ENCODE assay signal across 8 cellular contexts in genomic region chr2:437772-438393, GRCh38.
DNase-seq lines count a peak whose midpoint lies in the region; ATAC-seq and TF ChIP-seq lines count a peak whose summit lies in the region.

No MANE protein-coding gene starts in this region.

- in situ Hi-C loops in GM13976 (cut with MboI; ENCODE audit: low sequenced_read_pairs, unreplicated experiment) = no loop called here

- H3K27me3 Mint-ChIP-seq in stimulated activated naive B cell treated with anti-CD40 and anti-IgM and Interleukin-4, amounts not matched to agents 10 μg/mL and 1 μg/mL and 100 μg/mL, for 72 hours = no peaks in the 10 kb centered on the region

- no peak for TF ChIP-seq CTCF in GM13976 (IDR thresholded peaks at IDR 0.05; ENCODE audit: borderline replicate concordance, control extremely low read depth, extremely low read depth, insufficient read depth, missing control alignments)

- peaks cover 28 to 48% of the 10 kb centered on the region in 2 donors for H3K4me1 Mint-ChIP-seq in stimulated activated naive B cell treated with anti-CD40 and anti-IgM and Interleukin-4, amounts not matched to agents 10 μg/mL and 1 μg/mL and 100 μg/mL, for 72 hours

- no peaks in the 10 kb centered on the region for H3K9me3 Mint-ChIP-seq in stimulated activated naive B cell treated with anti-CD40 and anti-IgM and Interleukin-4, amounts not matched to agents 10 μg/mL and 1 μg/mL and 100 μg/mL, for 72 hours

- peak overlapping the region; percentile 24 for H3K27ac ChIP-seq in KOPT-K1 (ENCODE audit: low read depth, low read length, poor library complexity, severe bottlenecking)

- H3K27ac Mint-ChIP-seq in stimulated activated naive B cell treated with anti-CD40 and anti-IgM and Interleukin-4, amounts not matched to agents 10 μg/mL and 1 μg/mL and 100 μg/mL, for 72 hours = peak overlapping the region; percentile 51

- H3K9me3 ChIP-seq in KOPT-K1 (ENCODE audit: insufficient read depth, low read length, poor library complexity, severe bottlenecking) = no peaks in the 10 kb centered on the region

- DNase-seq in GM13976 (ENCODE audit: low spot score) = peak; percentile 78
- peak; percentile 52 for DNase-seq in T-helper 22 cell (ENCODE audit: low read depth)
- DNase-seq in cerebellum (ENCODE audit: low spot score) = peak; percentile 90
- DNase-seq in stimulated activated naive B cell treated with anti-CD40 and anti-IgM and Interleukin-4, amounts not matched to agents 10 μg/mL and 1 μg/mL and 100 μg/mL, for 72 hours = peak; percentile 69
- DNase-seq in nucleus accumbens (lab: John Stamatoyannopoulos, UW) = no peak
- no peak for DNase-seq in NCI-H446 (lab: John Stamatoyannopoulos, UW)

- H3K36me3 Mint-ChIP-seq in stimulated activated naive B cell treated with anti-CD40 and anti-IgM and Interleukin-4, amounts not matched to agents 10 μg/mL and 1 μg/mL and 100 μg/mL, for 72 hours = no peaks in the 10 kb centered on the region

- peak overlapping the region; percentile 81 to 83 for H3K4me3 Mint-ChIP-seq in stimulated activated naive B cell treated with anti-CD40 and anti-IgM and Interleukin-4, amounts not matched to agents 10 μg/mL and 1 μg/mL and 100 μg/mL, for 72 hours

- peak; percentile 97 for ATAC-seq in GM21619 (IDR thresholded peaks at IDR 0.05; ENCODE audit: unreplicated experiment)
- peak; percentile 99 to 100 for ATAC-seq in stimulated activated naive B cell treated with anti-CD40 and anti-IgM and Interleukin-4, amounts not matched to agents 10 μg/mL and 1 μg/mL and 100 μg/mL, for 72 hours (replicated peaks)

- no peaks in the 10 kb centered on the region for H3K36me3 ChIP-seq in KOPT-K1 (ENCODE audit: insufficient read depth, low read length)

Comparison
In these comparisons a context has a peak if more than half of its experiments do, and no peak if none do; other contexts are left out.
1. DNase-seq: peak in GM13976 (single experiment), T-helper 22 cell (single experiment), cerebellum (single experiment) and stimulated activated naive B cell treated with anti-CD40 and anti-IgM and Interleukin-4, amounts not matched to agents 10 μg/mL and 1 μg/mL and 100 μg/mL, for 72 hours (single experiment); none in nucleus accumbens (0 of 56) and NCI-H446 (0 of 2).